Comparison of ENCODE assay signal across 7 cellular contexts in the genomic region with DNA sequence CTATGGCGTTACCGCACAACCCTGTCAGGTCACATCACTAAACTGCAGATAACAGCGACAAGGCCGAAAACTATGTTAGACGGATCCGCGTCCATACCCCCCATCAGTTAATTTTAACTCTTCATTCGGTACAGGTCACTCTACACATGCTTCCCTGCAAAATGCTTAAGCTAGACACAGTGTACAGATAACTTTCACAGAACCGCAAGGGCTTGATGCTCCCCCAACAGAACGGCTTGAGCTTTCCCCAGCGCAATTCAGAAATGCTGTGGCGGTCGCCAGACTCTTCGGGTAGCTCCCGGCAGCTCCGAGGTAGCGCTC.
DNase-seq lines count a peak whose midpoint lies in the region; ATAC-seq and TF ChIP-seq lines count a peak whose summit lies in the region.

No MANE protein-coding gene starts in this region.

- peak; percentile 23 for DNase-seq in OCI-M2 (lab: John Stamatoyannopoulos, UW; ENCODE audit: unreplicated experiment)
- DNase-seq in epithelial cell of esophagus (ENCODE audit: low read depth) = no peak
- no peak for DNase-seq in DMS153 (lab: John Stamatoyannopoulos, UW)
- no peak for DNase-seq in 8988T

- peaks cover 15 to 17% of the 10 kb centered on the region in 2 experiments for H3K4me1 ChIP-seq in neutrophil (ENCODE audit: control insufficient read depth in 1 of 2, insufficient read depth in 1 of 2, low read depth in 1 of 2, low read length in 1 of 2)

- no peaks in the 10 kb centered on the region for H3K36me3 ChIP-seq in neutrophil

- no peaks in the 10 kb centered on the region for H3K9me3 ChIP-seq in neutrophil

- H3K27ac ChIP-seq in neutrophil = peak overlapping the region; percentile 91

- peak; percentile 33 for ATAC-seq in GM18907 (IDR thresholded peaks at IDR 0.05; ENCODE audit: unreplicated experiment)
- ATAC-seq in HG02588 (IDR thresholded peaks at IDR 0.05; ENCODE audit: unreplicated experiment) = peak; percentile 23

- no peaks in the 10 kb centered on the region for H3K27me3 ChIP-seq in neutrophil

- TF ChIP-seq CTCF in epithelial cell of esophagus (IDR thresholded peaks at IDR 0.05; ENCODE audit: insufficient read depth, low read depth, low read length, missing control alignments) (no peak), neutrophil (IDR thresholded peaks at IDR 0.05) (no peak)

- H3K4me3 ChIP-seq in epithelial cell of esophagus (ENCODE audit: low read length) (peak overlapping the region; percentile 87), neutrophil (ENCODE audit: low read depth in 1 of 2, low read length in 1 of 2) (peak overlapping the region; percentile 84 to 96)
